Comparison of ENCODE assay signal across 34 cellular contexts in genomic region chr2:22043784-22044183, GRCh38.
"Had no signal": no experiment of that assay in that cellular context is flagged by ENCODE, and none has a peak within 500 bp of the region (broad histone marks: within the 10 kb centered on the region; RNA-seq: fewer than 3 reads in every experiment).

No MANE protein-coding gene starts in this region.

- H3K27me3 ChIP-seq: brain microvascular endothelial cell, dorsolateral prefrontal cortex, esophagus squamous epithelium, gastroesophageal sphincter had no signal

- H3K4me3 ChIP-seq: coronary artery, dorsolateral prefrontal cortex, esophagus squamous epithelium, gastroesophageal sphincter had no signal

- H3K4me1 Mint-ChIP-seq: activated B cell treated with CpG ODN at 0.5 μM for 24 hours; activated T-helper 17 cell treated with anti-CD3 and anti-CD28 coated beads, Interleukin-2, amount 50 U/mL, for 72 hours; central memory CD8-positive, alpha-beta T cell; T-helper 17 cell had no signal

- H3K36me3 Mint-ChIP-seq: activated naive CD8-positive, alpha-beta T cell had no signal

- H3K27ac ChIP-seq: brain microvascular endothelial cell, coronary artery, dorsolateral prefrontal cortex, epithelial cell of prostate, esophagus squamous epithelium, gastroesophageal sphincter, WERI-Rb-1 had no signal

- H3K4me3 Mint-ChIP-seq: activated B cell treated with CpG ODN at 0.5 μM for 24 hours; activated CD8-positive, alpha-beta T cell treated with anti-CD3 and anti-CD28 coated beads for 36 hours; activated naive CD8-positive, alpha-beta T cell; activated T-cell treated with anti-CD3 and anti-CD28 coated beads, Interleukin-2, amount 50 U/mL, for 4 hours; activated T-helper 17 cell treated with anti-CD3 and anti-CD28 coated beads, Interleukin-2, amount 50 U/mL, for 72 hours; central memory CD8-positive, alpha-beta T cell; dendritic cell treated with granulocyte-macrophage colony-stimulating factor and Interleukin-4, amounts not matched to agents 40 ng/mL and 50 ng/mL, for 4 days; T-helper 17 cell; T-helper 2 cell treated with Interferon-gamma antibody and Interleukin-4, amounts not matched to agents 5 μg/mL and 100 μg/mL, for 36 hours had no signal

- H3K36me3 ChIP-seq: brain microvascular endothelial cell, esophagus squamous epithelium, gastroesophageal sphincter, WERI-Rb-1 had no signal

- H3K27ac Mint-ChIP-seq: activated B cell treated with CpG ODN at 0.5 μM for 24 hours; activated CD8-positive, alpha-beta T cell treated with anti-CD3 and anti-CD28 coated beads for 36 hours; activated naive CD8-positive, alpha-beta T cell; activated T-helper 17 cell treated with anti-CD3 and anti-CD28 coated beads, Interleukin-2, amount 50 U/mL, for 72 hours; dendritic cell treated with granulocyte-macrophage colony-stimulating factor and Interleukin-4, amounts not matched to agents 40 ng/mL and 50 ng/mL, for 4 days; T-helper 17 cell; T-helper 2 cell treated with Interferon-gamma antibody and Interleukin-4, amounts not matched to agents 5 μg/mL and 100 μg/mL, for 36 hours had no signal

- H3K9me3 ChIP-seq: esophagus squamous epithelium, gastroesophageal sphincter had no signal

- DNase-seq: activated B cell treated with CpG ODN at 0.5 μM for 24 hours; activated CD4-positive, alpha-beta T cell treated with anti-CD3 and anti-CD28 coated beads for 48 hours; activated CD4-positive, alpha-beta T cell treated with anti-CD3 and anti-CD28 coated beads, Interleukin-2, amount 50 U/mL, for 1 hour; activated CD4-positive, alpha-beta T cell treated with anti-CD3 and anti-CD28 coated beads, Interleukin-2, amount 50 U/mL, for 48 hours; activated CD8-positive, alpha-beta memory T cell treated with anti-CD3 and anti-CD28 coated beads for 24 hours; activated CD8-positive, alpha-beta T cell treated with anti-CD3 and anti-CD28 coated beads for 36 hours; activated effector memory CD4-positive, alpha-beta T cell treated with Interleukin-2 at 50 U/mL for 16 hours; activated gamma-delta T cell treated with Interleukin-2 at 50 U/mL for 16 hours; activated naive CD4-positive, alpha-beta T cell treated with anti-CD3 and anti-CD28 coated beads, Interleukin-2, amount 50 U/mL, for 16 hours; activated naive CD4-positive, alpha-beta T cell treated with Interleukin-2 at 50 U/mL for 16 hours; activated T-cell treated with anti-CD3 and anti-CD28 coated beads, Interleukin-2, amount 50 U/mL, for 4 hours; amniotic stem cell; anterior cingulate cortex; brain microvascular endothelial cell; dorsolateral prefrontal cortex; effector memory CD4-positive, alpha-beta T cell; esophagus squamous epithelium; foreskin melanocyte; SW 1271; T-helper 1 cell; T-helper 17 cell; T1000; WERI-Rb-1 had no signal

- FAIRE-seq: astrocyte, bronchial epithelial cell, endothelial cell of umbilical vein had no signal

- H3K27me3 Mint-ChIP-seq: activated B cell treated with CpG ODN at 0.5 μM for 24 hours; activated CD8-positive, alpha-beta T cell treated with anti-CD3 and anti-CD28 coated beads for 36 hours; activated naive CD8-positive, alpha-beta T cell; activated T-helper 17 cell treated with anti-CD3 and anti-CD28 coated beads, Interleukin-2, amount 50 U/mL, for 72 hours; central memory CD8-positive, alpha-beta T cell; dendritic cell treated with granulocyte-macrophage colony-stimulating factor and Interleukin-4, amounts not matched to agents 40 ng/mL and 50 ng/mL, for 4 days; T-helper 17 cell had no signal

- H3K4me1 ChIP-seq: esophagus squamous epithelium, gastroesophageal sphincter had no signal
